ENCODE assay signal across 5 cellular contexts in the genomic region with DNA sequence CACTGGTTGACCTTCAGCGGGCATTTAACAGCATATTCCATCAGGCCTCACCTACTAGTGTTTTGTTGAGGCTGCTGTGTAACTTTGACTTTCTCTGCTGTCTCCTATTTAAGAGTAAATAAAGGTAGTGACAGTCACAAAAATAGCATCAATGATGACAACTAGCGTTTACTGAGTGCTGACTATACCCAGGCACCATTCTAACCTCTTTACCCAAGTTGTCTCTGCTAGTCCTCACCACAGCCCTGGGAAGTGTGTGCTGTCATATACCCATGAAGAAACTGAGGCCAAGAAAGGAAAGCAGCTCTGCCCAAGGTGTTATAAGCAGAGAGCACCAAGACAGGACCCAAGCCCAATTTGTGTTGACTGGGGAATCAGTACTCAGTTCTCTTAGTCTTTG.
"Had no signal": no experiment of that assay in that cellular context is flagged by ENCODE, and none has a peak within 500 bp of the region (broad histone marks: within the 10 kb centered on the region; RNA-seq: fewer than 3 reads in every experiment).

No MANE protein-coding gene starts in this region.

- H3K4me1 Mint-ChIP-seq: IgD-negative memory B cell had no signal

- H3K27me3 Mint-ChIP-seq: IgD-negative memory B cell had no signal

- ATAC-seq: HepG2, K562 had no signal

- H3K27ac ChIP-seq: HL-60 had no signal

- H3K36me3 Mint-ChIP-seq: IgD-negative memory B cell had no signal

- H3K4me3 ChIP-seq: K562 had no signal

- H3K4me3 Mint-ChIP-seq: IgD-negative memory B cell had no signal

- H3K27ac Mint-ChIP-seq: IgD-negative memory B cell had no signal

- DNase-seq: IMR-90 had no signal
